ENCODE assay signal across 15 cellular contexts in genomic region chr1:79945391-79945790, GRCh38.
"Had no signal": no experiment of that assay in that cellular context is flagged by ENCODE, and none has a peak within 500 bp of the region (broad histone marks: within the 10 kb centered on the region; RNA-seq: fewer than 3 reads in every experiment).

No MANE protein-coding gene starts in this region.

- ATAC-seq: heart left ventricle; mucosa of descending colon; naive thymus-derived CD8-positive, alpha-beta T cell; psoas muscle; sciatic nerve; stimulated activated naive B cell treated with anti-CD40 and anti-IgM and Interleukin-4, amounts not matched to agents 10 μg/mL and 1 μg/mL and 100 μg/mL, for 72 hours; stimulated activated naive CD8-positive, alpha-beta T cell treated with anti-CD3 and anti-CD28 coated beads, Interleukin-15, amount 100 ng/mL, for 72 hours had no signal

- H3K27ac ChIP-seq: heart left ventricle, neutrophil, psoas muscle, testis, tibial nerve had no signal

- DNase-seq: cerebellar nuclear complex; erythroblast; heart left ventricle; hippocampal formation; mucosa of descending colon; naive thymus-derived CD8-positive, alpha-beta T cell; psoas muscle; stimulated activated CD4-positive, alpha-beta T cell treated with anti-CD3 and anti-CD28 coated beads, Interleukin-2, amount 100 ng/mL, for 24 hours; stimulated activated CD4-positive, alpha-beta T cell treated with anti-CD3 and anti-CD28 coated beads, Interleukin-4, amount 100 ng/mL, for 4 hours; stimulated activated naive B cell treated with anti-CD40 and anti-IgM and Interleukin-4, amounts not matched to agents 10 μg/mL and 1 μg/mL and 100 μg/mL, for 72 hours; stimulated activated naive CD8-positive, alpha-beta T cell treated with anti-CD3 and anti-CD28 coated beads, Interleukin-15, amount 100 ng/mL, for 72 hours; testis had no signal

- H3K4me3 ChIP-seq: heart left ventricle, mucosa of descending colon, psoas muscle, testis, tibial nerve had no signal
